ENCODE assay signal across 16 cellular contexts in the genomic region with DNA sequence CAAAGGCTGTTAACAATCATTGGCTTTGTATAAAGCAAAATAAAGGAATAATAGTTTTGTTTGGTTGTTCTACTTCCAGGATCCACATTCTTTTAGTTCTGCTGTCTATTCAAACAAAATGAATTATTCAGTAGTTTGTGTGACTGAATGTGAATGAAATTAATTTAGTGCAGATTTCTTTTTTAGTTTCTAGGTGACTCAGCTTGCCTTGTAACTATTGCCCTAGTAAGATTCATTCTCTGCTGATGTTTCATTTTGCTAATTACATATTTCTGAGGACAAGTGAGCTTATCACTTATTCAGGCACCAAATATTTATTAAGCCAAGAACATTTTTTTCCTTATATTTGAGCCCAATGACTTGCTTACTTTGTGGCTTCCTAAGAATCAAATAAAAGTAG. TPM values are rescaled to one million over a fixed set of nuclear protein-coding genes. Genes with fewer than 3 reads are reported as not detected.
DNase-seq lines count a peak whose midpoint lies in the region; ATAC-seq and TF ChIP-seq lines count a peak whose summit lies in the region.
"Had no signal": no experiment of that assay in that cellular context is flagged by ENCODE, and none has a peak within 500 bp of the region (broad histone marks: within the 10 kb centered on the region; RNA-seq: fewer than 3 reads in every experiment).

No MANE protein-coding gene starts in this region.

- peak overlapping the region; percentile 83 for H3K27ac Mint-ChIP-seq in endodermal cell
- H3K27ac Mint-ChIP-seq: stimulated activated naive B cell treated with anti-CD40 and anti-IgM and Interleukin-4, amounts not matched to agents 10 μg/mL and 1 μg/mL and 100 μg/mL, for 72 hours had no signal

- TF ChIP-seq POLR2A in IMR-90 (IDR thresholded peaks at IDR 0.05; ENCODE audit: low read depth, low read length) = no peak

- H3K9me1 ChIP-seq in IMR-90 (ENCODE audit: insufficient read depth, low read length) = peaks cover 10% of the 10 kb centered on the region; the same call in 1 of the 2 replicates

- H4K5ac ChIP-seq in IMR-90 (ENCODE audit: low read depth, low read length) = no peak overlapping the region

- H2AK5ac ChIP-seq in IMR-90 (ENCODE audit: low read depth, low read length) = no peak overlapping the region

- H2AK9ac ChIP-seq in IMR-90 (replicated peaks; ENCODE audit: low read depth, low read length, poor library complexity) = no peak overlapping the region

- H2AFZ ChIP-seq in IMR-90 (replicated peaks; ENCODE audit: low read length, poor library complexity) = no peak overlapping the region
- H2AFZ ChIP-seq in osteoblast (ENCODE audit: low read length) = no peak overlapping the region

- H3K23ac ChIP-seq in IMR-90 (ENCODE audit: low read depth, low read length) = no peak overlapping the region

- dilution Hi-C loops in IMR-90 (cut with HindIII; ENCODE audit: low sequenced_read_pairs, unreplicated experiment) = no loop called here

- no peak for TF ChIP-seq RAD21 in IMR-90 (IDR thresholded peaks at IDR 0.05; ENCODE audit: low read length)

- no peak overlapping the region for H3K4me3 Mint-ChIP-seq in endodermal cell
- H3K4me3 Mint-ChIP-seq: stimulated activated naive B cell treated with anti-CD40 and anti-IgM and Interleukin-4, amounts not matched to agents 10 μg/mL and 1 μg/mL and 100 μg/mL, for 72 hours had no signal

- H3K27me3 Mint-ChIP-seq in endodermal cell (ENCODE audit: insufficient read depth) = no peaks in the 10 kb centered on the region
- H3K27me3 Mint-ChIP-seq: stimulated activated naive B cell treated with anti-CD40 and anti-IgM and Interleukin-4, amounts not matched to agents 10 μg/mL and 1 μg/mL and 100 μg/mL, for 72 hours had no signal

- no peak overlapping the region for H3K18ac ChIP-seq in IMR-90 (ENCODE audit: low read depth, low read length)

- H3K4me1 Mint-ChIP-seq in endodermal cell = peaks cover 80% of the 10 kb centered on the region

- intact Hi-C loops in IMR-90 (cut with micrococcal nuclease) = loop anchor here (5.0 kb wide), 1 partner anchor 70 kb away; no protein-coding TSS in a partner anchor

- H3K9ac ChIP-seq in IMR-90 (ENCODE audit: low read depth, low read length) (no peak overlapping the region), endodermal cell (ENCODE audit: extremely low read depth, low read length, poor library complexity, severe bottlenecking) (no peak overlapping the region)

- BruUV-seq in IMR-90 (replicated peaks; lab: Mats Ljungman, UMichigan) = no TSS peak

- no peak overlapping the region for H2BK15ac ChIP-seq in IMR-90 (ENCODE audit: low read depth, low read length)

- no peaks in the 10 kb centered on the region for H3K79me2 ChIP-seq in osteoblast (ENCODE audit: insufficient read depth, low read length)

- H4K8ac ChIP-seq in IMR-90 (ENCODE audit: low read depth in 2 of 2, low read length in 2 of 2) = no peak overlapping the region

- H3K27ac ChIP-seq in IMR-90 (ENCODE audit: insufficient read depth, low read length) = no peak overlapping the region
- H3K27ac ChIP-seq in endodermal cell (ENCODE audit: low read depth, low read length) = no peak overlapping the region
- H3K27ac ChIP-seq in osteoblast (ENCODE audit: low read depth, low read length) = no peak overlapping the region
- H3K27ac ChIP-seq: ascending aorta, right lobe of liver, vagina had no signal

- no peak overlapping the region for H3K14ac ChIP-seq in IMR-90 (replicated peaks; ENCODE audit: low read depth, low read length)

- CTCF ChIA-PET in IMR-90 (lab: Yijun Ruan, JAX) = no interaction called here

- no peak overlapping the region for H4K91ac ChIP-seq in IMR-90 (ENCODE audit: insufficient read depth, low read depth, low read length)

- H3K4me1 ChIP-seq in IMR-90 (ENCODE audit: control insufficient read depth, insufficient read depth, low read length) (peaks cover 15% of the 10 kb centered on the region), endodermal cell (ENCODE audit: control insufficient read depth, insufficient read depth, low read length) (peaks cover 33% of the 10 kb centered on the region), osteoblast (ENCODE audit: insufficient read depth, low read length) (peaks cover 12% of the 10 kb centered on the region)
- H3K4me1 ChIP-seq: ascending aorta, right lobe of liver had no signal

- no peak overlapping the region for H3K4ac ChIP-seq in IMR-90 (ENCODE audit: low read depth, low read length)

- H3K36me3 ChIP-seq in IMR-90 (ENCODE audit: control insufficient read depth, insufficient read depth, low read length) = no peaks in the 10 kb centered on the region
- H3K36me3 ChIP-seq in endodermal cell (ENCODE audit: control insufficient read depth, insufficient read depth, low read length) = no peaks in the 10 kb centered on the region
- H3K36me3 ChIP-seq in osteoblast (ENCODE audit: insufficient read depth, low read length) = no peaks in the 10 kb centered on the region
- H3K36me3 ChIP-seq: ascending aorta, vagina had no signal

- no peak overlapping the region for H3K56ac ChIP-seq in IMR-90 (ENCODE audit: extremely low read depth, insufficient read depth, low read length)

- in situ Hi-C loops in IMR-90 (cut with MboI; ENCODE audit: low sequenced_read_pairs) = no loop called here

- DNase-seq in EH (ENCODE audit: low read depth) (peak; percentile 82), IMR-90 (peak; percentile 54), endodermal cell (no peak), osteoblast (ENCODE audit: insufficient read length, low spot score, missing footprints) (peak; percentile 26), amygdala (lab: John Stamatoyannopoulos, UW) (no peak), medulla oblongata (ENCODE audit: extremely low spot score) (no peak), pons (ENCODE audit: low spot score) (no peak), T-helper 9 cell (no peak)
- DNase-seq: activated CD4-positive, alpha-beta T cell treated with anti-CD3 and anti-CD28 coated beads for 4 hours; C1 segment of cervical spinal cord; right lobe of liver; stimulated activated CD4-positive, alpha-beta T cell treated with anti-CD3 and anti-CD28 coated beads, Interleukin-4, amount 100 ng/mL, for 4 hours; stimulated activated naive B cell treated with anti-CD40 and anti-IgM and Interleukin-4, amounts not matched to agents 10 μg/mL and 1 μg/mL and 100 μg/mL, for 72 hours had no signal

- H3K9me3 ChIP-seq in IMR-90 (ENCODE audit: control insufficient read depth, insufficient read depth, low read length) (0 out of 2 replicates have a peak, but pooled peaks cover 2% of the 10 kb centered on the region), endodermal cell (ENCODE audit: control insufficient read depth, low read length) (peaks cover 10% of the 10 kb centered on the region), osteoblast (ENCODE audit: low read depth, low read length) (no peaks in the 10 kb centered on the region)
- H3K9me3 ChIP-seq: right lobe of liver, vagina had no signal

- H4K20me1 ChIP-seq in IMR-90 (ENCODE audit: insufficient read depth, low read length) = no peaks in the 10 kb centered on the region
- no peaks in the 10 kb centered on the region for H4K20me1 ChIP-seq in osteoblast (ENCODE audit: insufficient read depth, low read length)

- no peaks in the 10 kb centered on the region for H3K79me1 ChIP-seq in IMR-90 (ENCODE audit: low read depth in 1 of 2, low read length in 2 of 2)

- no peak overlapping the region for H2BK20ac ChIP-seq in IMR-90 (ENCODE audit: low read depth, low read length)

- H3K36me3 Mint-ChIP-seq in endodermal cell (ENCODE audit: low read depth) = no peaks in the 10 kb centered on the region

- peaks cover 9% of the 10 kb centered on the region for H3K9me3 Mint-ChIP-seq in endodermal cell
- H3K9me3 Mint-ChIP-seq: stimulated activated naive B cell treated with anti-CD40 and anti-IgM and Interleukin-4, amounts not matched to agents 10 μg/mL and 1 μg/mL and 100 μg/mL, for 72 hours had no signal

- ATAC-seq in IMR-90 (ENCODE audit: low read depth) = peak; percentile 52
- ATAC-seq: HCT116; right lobe of liver; stimulated activated naive B cell treated with anti-CD40 and anti-IgM and Interleukin-4, amounts not matched to agents 10 μg/mL and 1 μg/mL and 100 μg/mL, for 72 hours had no signal

- H3K4me2 ChIP-seq in IMR-90 (ENCODE audit: low read depth, low read length) (no peak overlapping the region), osteoblast (ENCODE audit: insufficient read depth, low read length) (no peak overlapping the region)

- no peak overlapping the region for H2BK120ac ChIP-seq in IMR-90 (ENCODE audit: low read depth, low read length)

- H3K27me3 ChIP-seq in IMR-90 (ENCODE audit: control insufficient read depth, insufficient read depth, low read length) (no peaks in the 10 kb centered on the region), endodermal cell (ENCODE audit: control insufficient read depth, insufficient read depth, low read length, poor library complexity, severe bottlenecking) (no peaks in the 10 kb centered on the region), osteoblast (ENCODE audit: insufficient read depth, low read length) (no peaks in the 10 kb centered on the region)
- H3K27me3 ChIP-seq: ascending aorta, right lobe of liver, vagina had no signal

- peak overlapping the region; percentile 58 for H2BK5ac ChIP-seq in IMR-90 (ENCODE audit: low read depth, low read length, poor library complexity, severe bottlenecking)

- POLR2A ChIA-PET in IMR-90 (lab: Charles Lee; ENCODE audit: unreplicated experiment) = no interaction called here

- TF ChIP-seq CTCF in IMR-90 (conservative IDR thresholded peaks at IDR 0.05; ENCODE audit: low read depth, low read length) (no peak), endodermal cell (conservative IDR thresholded peaks at IDR 0.05) (no peak), osteoblast (IDR thresholded peaks at IDR 0.05; ENCODE audit: extremely low read depth, low read depth, low read length) (no peak)

- no peak overlapping the region for H3K4me3 ChIP-seq in IMR-90 (ENCODE audit: insufficient read depth, low read depth, low read length)
- no peak overlapping the region for H3K4me3 ChIP-seq in endodermal cell (ENCODE audit: low read length)
- no peak overlapping the region for H3K4me3 ChIP-seq in osteoblast (ENCODE audit: insufficient read depth, low read length)
- H3K4me3 ChIP-seq: ascending aorta, right lobe of liver, vagina had no signal

TF ChIP-seq in IMR-90, 13 proteins besides CTCF, POLR2A, EP300 and RAD21 (continues in another document):
- no peak for TF ChIP-seq MAFK (IDR thresholded peaks at IDR 0.05; ENCODE audit: low read depth, low read length)

RNA-seq across cellular contexts. Expression of gene RIPOR2, which starts 46.5 kb away (rescaled TPM):
- 0.83 and 1.1 TPM in 2 replicates for total RNA-seq in IMR-90 (2012; rRNA removed)
- polyA plus RNA-seq in IMR-90 (2012; rRNA removed) = 0.87 and 1.2 TPM in 2 replicates
- 0.71 and 0.74 TPM in 2 replicates for polyA plus RNA-seq in IMR-90 (2012; cell fraction: cytosol; rRNA removed)
- polyA plus RNA-seq in IMR-90 (2012; cell fraction: nucleus; rRNA removed; ENCODE audit: low replicate concordance) = 0.82 and 2.2 TPM in 2 replicates
- 10 to 100 TPM in 1 of 2 donors, 1 to 10 TPM in 1; 9.3 to 10.4 TPM for total RNA-seq in endodermal cell
- polyA plus RNA-seq in endodermal cell (2013, experiment 1 of 2) = 7.0 TPM
- 6.5 TPM for polyA plus RNA-seq in endodermal cell (2013, experiment 2 of 2)
- 1.4 and 2.1 TPM in 2 replicates for total RNA-seq in osteoblast

Comparison
In these comparisons a context has a peak if more than half of its experiments do, and no peak if none do; other contexts are left out.
1. DNase-seq: peak in EH (single experiment), IMR-90 (single experiment) and osteoblast (single experiment); none in endodermal cell (single experiment), amygdala (0 of 56), medulla oblongata (single experiment), pons (single experiment) and T-helper 9 cell (single experiment).